Comparison of ENCODE assay signal across 1 cellular context in genomic region chr2:45650851-45651414, GRCh38.
TF ChIP-seq lines count a peak whose summit lies in the region.

No MANE protein-coding gene starts in this region.

TF ChIP-seq in HEK293, 187 proteins besides CTCF, POLR2A, EP300 and RAD21 (continued from another document and continues in another):
- TF ChIP-seq AEBP2 (tag by site-specific recombination; IDR thresholded peaks at IDR 0.05; ENCODE audit: borderline replicate concordance) (no peak), GLI4 (tag by site-specific recombination; IDR thresholded peaks at IDR 0.05) (no peak), ZEB2 (tag by site-specific recombination; IDR thresholded peaks at IDR 0.05) (peak; percentile 92), ZNF335 (tag by site-specific recombination; conservative IDR thresholded peaks at IDR 0.05) (peak; percentile 74), SALL2 (tag by site-specific recombination; IDR thresholded peaks at IDR 0.05; ENCODE audit: borderline replicate concordance) (no peak), ZNF426 (tag by site-specific recombination; IDR thresholded peaks at IDR 0.05) (no peak), SCRT1 (tag by site-specific recombination; IDR thresholded peaks at IDR 0.05; ENCODE audit: borderline replicate concordance) (no peak), ZNF529 (tag by site-specific recombination; IDR thresholded peaks at IDR 0.05; ENCODE audit: insufficient replicate concordance) (no peak), ZNF544 (tag by site-specific recombination; IDR thresholded peaks at IDR 0.05) (no peak), BCL11B (tag by site-specific recombination; IDR thresholded peaks at IDR 0.05; ENCODE audit: low read depth) (peak; percentile 69; the same call in 1 of the 2 replicates), PATZ1 (tag by site-specific recombination; IDR thresholded peaks at IDR 0.05) (peak; percentile 83), RBAK (tag by site-specific recombination; IDR thresholded peaks at IDR 0.05) (no peak), ZNF398 (tag by site-specific recombination; IDR thresholded peaks at IDR 0.05) (peak; percentile 94), ZNF324 (tag by site-specific recombination; IDR thresholded peaks at IDR 0.05) (peak; percentile 95), ZNF449 (tag by site-specific recombination; IDR thresholded peaks at IDR 0.05) (no peak), ZBTB44 (tag by site-specific recombination; IDR thresholded peaks at IDR 0.05) (peak; percentile 99), ZBTB10 (tag by site-specific recombination; IDR thresholded peaks at IDR 0.05) (peak; percentile 81), ZNF169 (tag by site-specific recombination; IDR thresholded peaks at IDR 0.05) (no peak), ZNF174 (tag by site-specific recombination; IDR thresholded peaks at IDR 0.05) (no peak), ZNF394 (tag by site-specific recombination; IDR thresholded peaks at IDR 0.05; ENCODE audit: borderline replicate concordance) (no peak; the same call in 1 of the 2 replicates), ZNF600 (tag by site-specific recombination; IDR thresholded peaks at IDR 0.05) (0 out of 2 replicates have a peak, but pooled peaks have one; percentile 35), HOXD13 (CRISPR knock-in tag; IDR thresholded peaks at IDR 0.05; ENCODE audit: borderline replicate concordance) (no peak), ZNF580 (tag by site-specific recombination; IDR thresholded peaks at IDR 0.05) (peak; percentile 79), ZNF311 (tag by site-specific recombination; IDR thresholded peaks at IDR 0.05; ENCODE audit: borderline replicate concordance) (no peak), ZNF391 (tag by site-specific recombination; IDR thresholded peaks at IDR 0.05; ENCODE audit: borderline replicate concordance, low read depth) (peak; percentile 84; the same call in 1 of the 2 replicates), ZNF530 (tag by site-specific recombination; IDR thresholded peaks at IDR 0.05; ENCODE audit: low read depth) (no peak), GLIS1 (tag by site-specific recombination; IDR thresholded peaks at IDR 0.05) (peak; percentile 95), SP3 (tag by site-specific recombination; IDR thresholded peaks at IDR 0.05) (no peak; the same call in 1 of the 2 replicates), PRDM6 (tag by site-specific recombination; IDR thresholded peaks at IDR 0.05) (no peak; the same call in 1 of the 2 replicates), ZNF501 (tag by site-specific recombination; IDR thresholded peaks at IDR 0.05) (no peak), ZNF629 (tag by site-specific recombination; IDR thresholded peaks at IDR 0.05) (peak; percentile 90), ZFHX2 (tag by site-specific recombination; conservative IDR thresholded peaks at IDR 0.05) (peak; percentile 54), ZNF626 (tag by site-specific recombination; IDR thresholded peaks at IDR 0.05) (no peak), ZNF596 (tag by site-specific recombination; IDR thresholded peaks at IDR 0.05) (peak; percentile 97), ZNF692 (tag by site-specific recombination; IDR thresholded peaks at IDR 0.05) (peak; percentile 94), ZNF621 (tag by site-specific recombination; IDR thresholded peaks at IDR 0.05) (no peak), TRIM28 (IDR thresholded peaks at IDR 0.05; ENCODE audit: borderline replicate concordance, low read length) (no peak), ZNF510 (tag by site-specific recombination; IDR thresholded peaks at IDR 0.05; ENCODE audit: insufficient replicate concordance) (no peak), ZNF10 (tag by site-specific recombination; IDR thresholded peaks at IDR 0.05) (no peak)
